28 cellular contexts compared by ENCODE assay signal in genomic region chr2:21915201-21915600, GRCh38.
"Had no signal": no experiment of that assay in that cellular context is flagged by ENCODE, and none has a peak within 500 bp of the region (broad histone marks: within the 10 kb centered on the region; RNA-seq: fewer than 3 reads in every experiment).

No MANE protein-coding gene starts in this region.

- DNase-seq: cortex of kidney; effector CD8-positive, alpha-beta T cell; effector memory CD8-positive, alpha-beta T cell; endodermal cell; erythroblast; esophagus squamous epithelium; foreskin fibroblast; foreskin melanocyte; gastrocnemius medialis; glutamatergic neuron; head of caudate nucleus; heart right ventricle; hippocampal formation; left cardiac atrium; left lung; left ventricle myocardium superior; lower lobe of right lung; mesendoderm; midbrain; naive thymus-derived CD4-positive, alpha-beta T cell had no signal

- FAIRE-seq: colon, endometrium, islet of Langerhans, keratinocyte had no signal

- H3K4me1 ChIP-seq: esophagus squamous epithelium, gastrocnemius medialis, heart right ventricle, left lung, lower lobe of right lung had no signal

- H3K27ac Mint-ChIP-seq: dendritic cell treated with granulocyte-macrophage colony-stimulating factor and Interleukin-4, amounts not matched to agents 40 ng/mL and 50 ng/mL, for 4 days; effector memory CD8-positive, alpha-beta T cell; endodermal cell; memory B cell; naive thymus-derived CD4-positive, alpha-beta T cell had no signal

- H3K27me3 ChIP-seq: esophagus squamous epithelium, gastrocnemius medialis, heart right ventricle, left lung had no signal

- H3K36me3 Mint-ChIP-seq: memory B cell; naive thymus-derived CD4-positive, alpha-beta T cell had no signal

- H3K4me1 Mint-ChIP-seq: endodermal cell, memory B cell had no signal

- H3K9me3 ChIP-seq: esophagus squamous epithelium, gastrocnemius medialis, heart right ventricle, left lung, lower lobe of right lung had no signal

- H3K9me3 Mint-ChIP-seq: endodermal cell had no signal

- H3K27me3 Mint-ChIP-seq: dendritic cell treated with granulocyte-macrophage colony-stimulating factor and Interleukin-4, amounts not matched to agents 40 ng/mL and 50 ng/mL, for 4 days; effector memory CD8-positive, alpha-beta T cell; memory B cell; naive thymus-derived CD4-positive, alpha-beta T cell had no signal

- ATAC-seq: effector memory CD8-positive, alpha-beta T cell; esophagus mucosa; gastrocnemius medialis; heart right ventricle; left cardiac atrium; left lung; left ventricle myocardium superior; lower lobe of right lung; naive thymus-derived CD4-positive, alpha-beta T cell had no signal

- H3K4me3 ChIP-seq: esophagus squamous epithelium, gastrocnemius medialis, heart right ventricle, left lung, lower lobe of right lung had no signal

- H3K4me3 Mint-ChIP-seq: dendritic cell treated with granulocyte-macrophage colony-stimulating factor and Interleukin-4, amounts not matched to agents 40 ng/mL and 50 ng/mL, for 4 days; effector memory CD8-positive, alpha-beta T cell; endodermal cell; memory B cell; naive thymus-derived CD4-positive, alpha-beta T cell had no signal

- H3K36me3 ChIP-seq: esophagus squamous epithelium, gastrocnemius medialis, heart right ventricle, left lung, lower lobe of right lung had no signal

- H3K27ac ChIP-seq: epithelial cell of prostate, esophagus squamous epithelium, gastrocnemius medialis, heart right ventricle, left lung, lower lobe of right lung had no signal
